8 cellular contexts compared by ENCODE assay signal in genomic region chr12:76455582-76456345, GRCh38.
DNase-seq lines count a peak whose midpoint lies in the region; ATAC-seq and TF ChIP-seq lines count a peak whose summit lies in the region.

No MANE protein-coding gene starts in this region.

- H3K9me3 ChIP-seq in right atrium auricular region, result no peaks in the 10 kb centered on the region
- H3K9me3 ChIP-seq in GM23248 (ENCODE audit: low read depth), result no peaks in the 10 kb centered on the region
- no peaks in the 10 kb centered on the region for H3K9me3 ChIP-seq in OCI-LY7 (ENCODE audit: low read length)
- H3K9me3 ChIP-seq in thyroid gland, result no peaks in the 10 kb centered on the region

- no TSS peak for BruUV-seq in OCI-LY7 (replicated peaks; lab: Mats Ljungman, UMichigan)

- in situ Hi-C loops in GM23248 (cut with MboI) (no loop called here), T47D (cut with HindIII; ENCODE audit: low pct_unique_long_range_greater_than_20kb, low sequenced_read_pairs) (no loop called here)

- POLR2A ChIA-PET in OCI-LY7 (lab: Charles Lee), result interaction anchor here (0.7 to 1.3 kb wide), 4 partner anchors 10 to 102 kb away, joined by 3 to 6 read pairs (median 3); no protein-coding TSS in a partner anchor

- DNase-seq in Right ventricle myocardium superior (no peak), right atrium auricular region (ENCODE audit: low spot score) (no peak), GM23248 (peak; percentile 93), HuH-7 (ENCODE audit: low spot score) (peak; percentile 25), OCI-LY7 (ENCODE audit: low spot score) (peak; percentile 60), T47D (ENCODE audit: low read depth in 1 of 2, low spot score in 1 of 2) (peak; percentile 26 to 85), kidney glomerular epithelial cell (lab: John Stamatoyannopoulos, UW) (peak; percentile 94), thyroid gland (no peak)

- H3K36me3 ChIP-seq in right atrium auricular region (no peaks in the 10 kb centered on the region), GM23248 (ENCODE audit: low read depth) (no peaks in the 10 kb centered on the region), OCI-LY7 (ENCODE audit: insufficient read depth, low read length) (no peaks in the 10 kb centered on the region), thyroid gland (no peaks in the 10 kb centered on the region)

- H3K9me2 ChIP-seq in GM23248 (ENCODE audit: insufficient read depth) (no peaks in the 10 kb centered on the region), OCI-LY7 (ENCODE audit: insufficient read depth, low read length) (no peaks in the 10 kb centered on the region)

- no peak overlapping the region for H3K4me3 ChIP-seq in right atrium auricular region
- H3K4me3 ChIP-seq in GM23248, result no peak overlapping the region
- no peak overlapping the region for H3K4me3 ChIP-seq in OCI-LY7 (ENCODE audit: low read depth, low read length, poor library complexity, severe bottlenecking)
- H3K4me3 ChIP-seq in thyroid gland (replicated peaks in 1 of 3), result no peak overlapping the region

- H3K27ac ChIP-seq in right atrium auricular region (no peak overlapping the region), GM23248 (no peak overlapping the region; the same call in 1 of the 2 replicates), OCI-LY7 (ENCODE audit: low read depth, low read length, poor library complexity, severe bottlenecking) (no peak overlapping the region), thyroid gland (no peak overlapping the region)

- CTCF ChIA-PET in OCI-LY7 (lab: Charles Lee; ENCODE audit: unreplicated experiment), result no interaction called here

- H3K79me2 ChIP-seq in GM23248 (ENCODE audit: insufficient read depth) (peaks cover 79% of the 10 kb centered on the region), OCI-LY7 (ENCODE audit: insufficient read depth, low read depth, low read length) (peaks cover 6% of the 10 kb centered on the region; the same call in 1 of the 2 replicates)

- H4K20me1 ChIP-seq in GM23248 (ENCODE audit: insufficient read depth) (no peaks in the 10 kb centered on the region), OCI-LY7 (ENCODE audit: insufficient read depth, low read length) (peaks cover 3% of the 10 kb centered on the region; the same call in 1 of the 2 replicates)

- H3K4me1 ChIP-seq in right atrium auricular region (no peaks in the 10 kb centered on the region), GM23248 (ENCODE audit: insufficient read depth) (peaks cover 27% of the 10 kb centered on the region), OCI-LY7 (ENCODE audit: insufficient read depth, low read length, poor library complexity, severe bottlenecking) (peaks cover 7% of the 10 kb centered on the region), thyroid gland (peaks cover 0 to 2% of the 10 kb centered on the region in 2 donors)

- no peak for TF ChIP-seq POLR2A in thyroid gland (IDR thresholded peaks at IDR 0.05)

- no peak overlapping the region for H2AFZ ChIP-seq in GM23248
- H2AFZ ChIP-seq in OCI-LY7 (ENCODE audit: low read length), result no peak overlapping the region

- H3K4me2 ChIP-seq in GM23248 (ENCODE audit: unreplicated experiment) (peak overlapping the region; percentile 31), OCI-LY7 (ENCODE audit: low read length) (no peak overlapping the region)

- TF ChIP-seq CTCF in right atrium auricular region (IDR thresholded peaks at IDR 0.05), result peak in 1 of 2 donors; percentile 62
- TF ChIP-seq CTCF in OCI-LY7 (conservative IDR thresholded peaks at IDR 0.05; ENCODE audit: low read length), result peak; percentile 86
- peak in 4 of 6 experiments; percentile 26 to 54 (median 48) for TF ChIP-seq CTCF in thyroid gland (IDR thresholded peaks at IDR 0.05)

- no peaks in the 10 kb centered on the region for H3K27me3 ChIP-seq in right atrium auricular region
- no peaks in the 10 kb centered on the region for H3K27me3 ChIP-seq in GM23248 (replicated peaks; ENCODE audit: insufficient read depth)
- no peaks in the 10 kb centered on the region for H3K27me3 ChIP-seq in thyroid gland

- ATAC-seq in Right ventricle myocardium superior (ENCODE audit: poor library complexity), result peak; percentile 91

- peaks cover 7% of the 10 kb centered on the region; the same call in 1 of the 2 replicates for H3F3A ChIP-seq in GM23248 (ENCODE audit: insufficient read depth)

- intact Hi-C loops in Right ventricle myocardium superior (cut with DNase I), result no loop called here
- intact Hi-C loops in OCI-LY7 (cut with micrococcal nuclease; ENCODE audit: unreplicated experiment), result loop anchor here (2.0 to 10.0 kb wide), 3 partner anchors 107 to 931 kb away; partner anchors contain the start of genes BBS10 and NAP1L1
- intact Hi-C loops in thyroid gland (cut with DNase I), result no loop called here

- H3K9ac ChIP-seq in GM23248, result no peak overlapping the region

- WGBS in GM23248 (ENCODE audit: low coverage in 1 of 2, low lambda C conversion rate in 2 of 2, missing lambda C conversion rate in 2 of 2), 2 experiments, result 23 to 26% methylated on average over 2 of the region's 2 CpGs
- WGBS in thyroid gland, 2 donors, result 48 to 52% methylated on average over 2 of the region's 2 CpGs

Comparison
In these comparisons a context has a peak if more than half of its experiments do, and no peak if none do; other contexts are left out.
1. DNase-seq: peak in GM23248 (single experiment), HuH-7 (single experiment), OCI-LY7 (single experiment), T47D (2 of 2) and kidney glomerular epithelial cell (single experiment); none in Right ventricle myocardium superior (single experiment), right atrium auricular region (single experiment) and thyroid gland (0 of 2).